ENCODE assay signal across 19 cellular contexts in the genomic region with DNA sequence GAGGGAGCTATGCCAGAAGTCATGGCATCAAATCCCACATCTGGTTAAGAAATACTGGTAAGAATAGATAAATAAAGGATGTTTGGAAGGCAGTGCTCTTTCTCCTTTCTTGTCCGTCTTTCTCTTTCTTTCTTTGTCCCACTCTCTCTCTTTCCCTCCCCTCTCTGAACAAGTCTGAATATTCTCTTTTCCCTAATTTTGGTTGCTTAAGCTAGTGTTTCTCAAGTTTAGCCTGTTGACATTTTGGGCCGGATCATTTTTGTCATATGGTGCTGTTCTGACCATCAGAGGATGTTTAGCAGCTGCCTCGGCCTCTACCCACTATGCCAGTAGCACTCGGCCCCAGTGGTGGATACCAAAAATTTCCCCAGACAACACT.
DNase-seq lines count a peak whose midpoint lies in the region; ATAC-seq, FAIRE-seq and TF ChIP-seq lines count a peak whose summit lies in the region.
"Had no signal": no experiment of that assay in that cellular context is flagged by ENCODE, and none has a peak within 500 bp of the region (broad histone marks: within the 10 kb centered on the region; RNA-seq: fewer than 3 reads in every experiment).

No MANE protein-coding gene starts in this region.

- TF ChIP-seq EP300 in transverse colon (IDR thresholded peaks at IDR 0.05; ENCODE audit: low read depth), result no peak

- no peak for TF ChIP-seq POLR2A in transverse colon (IDR thresholded peaks at IDR 0.05)

- no peaks in the 10 kb centered on the region; the same call in 1 of the 2 replicates for H4K20me1 ChIP-seq in GM23338 (replicated peaks; ENCODE audit: insufficient read depth)

- peaks cover 33% of the 10 kb centered on the region for H3K4me1 Mint-ChIP-seq in GM23338
- H3K4me1 Mint-ChIP-seq: activated naive CD4-positive, alpha-beta T cell treated with anti-CD3 and anti-CD28 coated beads, Interleukin-2, amount 50 U/mL, for 24 hours; stimulated activated naive CD8-positive, alpha-beta T cell treated with anti-CD3 and anti-CD28 coated beads, Interleukin-15, amount 100 ng/mL, for 72 hours had no signal

- H3K36me3 Mint-ChIP-seq in GM23338 (ENCODE audit: low read depth), result no peaks in the 10 kb centered on the region
- H3K36me3 Mint-ChIP-seq: activated naive CD4-positive, alpha-beta T cell treated with anti-CD3 and anti-CD28 coated beads, Interleukin-2, amount 50 U/mL, for 24 hours; naive B cell had no signal

- no peaks in the 10 kb centered on the region; the same call in 1 of the 2 replicates for H3K79me2 ChIP-seq in GM23338 (replicated peaks; ENCODE audit: insufficient read depth)

- intact Hi-C loops in Right ventricle myocardium inferior (cut with DNase I) (no loop called here), cardiac septum (cut with DNase I) (no loop called here), left ventricle myocardium superior (cut with micrococcal nuclease) (no loop called here), pancreas (cut with DNase I) (no loop called here), transverse colon (cut with DNase I; ENCODE audit: low total_unique reads) (no loop called here)

- H2AFZ ChIP-seq in GM23338, result no peak overlapping the region

- no peaks in the 10 kb centered on the region for H3K9me3 Mint-ChIP-seq in GM23338
- H3K9me3 Mint-ChIP-seq: activated naive CD4-positive, alpha-beta T cell treated with anti-CD3 and anti-CD28 coated beads, Interleukin-2, amount 50 U/mL, for 24 hours; activated T-helper 1 cell treated with anti-CD3 and anti-CD28 coated beads, Interleukin-12 subunit alpha, Interleukin-12 subunit beta, Interleukin-2, Interleukin-4 antibody, amounts not matched to agents 30 ng/mL and 10 ng/mL and 1 ng/mL, durations not matched to agents 14 hours and 24 hours and 36 hours; stimulated activated naive CD8-positive, alpha-beta T cell treated with anti-CD3 and anti-CD28 coated beads, Interleukin-15, amount 100 ng/mL, for 72 hours had no signal

- H3K4me3 ChIP-seq in pancreas (no peak overlapping the region), transverse colon (no peak overlapping the region), GM23338 (no peak overlapping the region)

- no peaks in the 10 kb centered on the region for H3K9me3 ChIP-seq in pancreas
- H3K9me3 ChIP-seq in transverse colon, result no peaks in the 10 kb centered on the region

- H3K36me3 ChIP-seq in pancreas, result no peaks in the 10 kb centered on the region
- H3K36me3 ChIP-seq in transverse colon, result no peaks in the 10 kb centered on the region
- no peaks in the 10 kb centered on the region for H3K36me3 ChIP-seq in GM23338 (ENCODE audit: insufficient read depth)

- in situ Hi-C loops in transverse colon (cut with MboI; ENCODE audit: low pct_ligation_motif_present in 1 of 4, low pct_unique_long_range_greater_than_20kb in 1 of 4, low sequenced_read_pairs in 3 of 4), result no loop called here

- FAIRE-seq in pancreas (lab: Jason Lieb, UNC), result no peak

- H3K27ac ChIP-seq in pancreas (no peak overlapping the region), transverse colon (peak overlapping the region; percentile 41 to 78 (median 62)), GM23338 (ENCODE audit: low read depth) (no peak overlapping the region)
- H3K27ac ChIP-seq: VCaP had no signal

- WGBS in pancreas, 2 donors, result 63 to 67% methylated on average over 4 of the region's 4 CpGs
- 35 to 48% methylated on average over 2 to 4 of the region's 4 CpGs for WGBS in transverse colon (ENCODE audit: low coverage in 1 of 2), 2 donors

- H3K4me3 Mint-ChIP-seq in GM23338, result no peak overlapping the region
- H3K4me3 Mint-ChIP-seq: activated naive CD4-positive, alpha-beta T cell treated with anti-CD3 and anti-CD28 coated beads, Interleukin-2, amount 50 U/mL, for 24 hours; activated T-helper 1 cell treated with anti-CD3 and anti-CD28 coated beads, Interleukin-12 subunit alpha, Interleukin-12 subunit beta, Interleukin-2, Interleukin-4 antibody, amounts not matched to agents 30 ng/mL and 10 ng/mL and 1 ng/mL, durations not matched to agents 14 hours and 24 hours and 36 hours; naive B cell; stimulated activated naive CD8-positive, alpha-beta T cell treated with anti-CD3 and anti-CD28 coated beads, Interleukin-15, amount 100 ng/mL, for 72 hours had no signal

- H3K27me3 Mint-ChIP-seq in GM23338 (ENCODE audit: insufficient read depth, low read depth, poor library complexity), result peaks cover 16% of the 10 kb centered on the region
- H3K27me3 Mint-ChIP-seq: stimulated activated naive CD8-positive, alpha-beta T cell treated with anti-CD3 and anti-CD28 coated beads, Interleukin-15, amount 100 ng/mL, for 72 hours had no signal

- H3K27ac Mint-ChIP-seq in GM23338, result no peak overlapping the region; the same call in 1 of the 2 replicates
- H3K27ac Mint-ChIP-seq: activated naive CD4-positive, alpha-beta T cell treated with anti-CD3 and anti-CD28 coated beads, Interleukin-2, amount 50 U/mL, for 24 hours; activated T-helper 1 cell treated with anti-CD3 and anti-CD28 coated beads, Interleukin-12 subunit alpha, Interleukin-12 subunit beta, Interleukin-2, Interleukin-4 antibody, amounts not matched to agents 30 ng/mL and 10 ng/mL and 1 ng/mL, durations not matched to agents 14 hours and 24 hours and 36 hours; naive B cell had no signal

- no peak overlapping the region for H3K4me2 ChIP-seq in GM23338

- no peaks in the 10 kb centered on the region for H3K9me2 ChIP-seq in GM23338 (ENCODE audit: insufficient read depth)

- no peaks in the 10 kb centered on the region for H3F3A ChIP-seq in GM23338 (replicated peaks; ENCODE audit: low read depth)

- ATAC-seq in Right ventricle myocardium inferior (peak; percentile 24), left ventricle myocardium superior (peak; percentile 21), pancreas (peak in 3 of 4 donors; percentile 9 to 19 (median 9)), GM23338 (no peak)
- ATAC-seq: stimulated activated naive CD8-positive, alpha-beta T cell treated with anti-CD3 and anti-CD28 coated beads, Interleukin-15, amount 100 ng/mL, for 72 hours had no signal

- no peak for DNase-seq in Right ventricle myocardium inferior (ENCODE audit: missing footprints)
- no peak for DNase-seq in cardiac septum (ENCODE audit: low spot score)
- no peak for DNase-seq in left ventricle myocardium superior
- DNase-seq in pancreas, result no peak
- DNase-seq in transverse colon, result no peak
- no peak for DNase-seq in GM23338 (ENCODE audit: low spot score)
- DNase-seq in NCI-H146 treated with DMSO at 0.1 percent for 48 hours (lab: John Stamatoyannopoulos, UW; ENCODE audit: unreplicated experiment), result no peak
- DNase-seq in NCI-H345 (lab: John Stamatoyannopoulos, UW), result no peak
- DNase-seq: 8988T; dermis blood vessel endothelial cell; DND-41; Karpas-422; naive B cell; NCI-H1694 treated with DMSO at 0.1 percent for 48 hours; stimulated activated CD4-positive, alpha-beta T cell treated with anti-CD3 and anti-CD28 coated beads, Interleukin-15, amount 100 ng/mL, for 24 hours; stimulated activated naive CD8-positive, alpha-beta T cell treated with anti-CD3 and anti-CD28 coated beads, Interleukin-15, amount 100 ng/mL, for 72 hours had no signal

- H3K27me3 ChIP-seq in pancreas (no peaks in the 10 kb centered on the region), transverse colon (no peaks in the 10 kb centered on the region), GM23338 (ENCODE audit: insufficient read depth) (no peaks in the 10 kb centered on the region)

- TF ChIP-seq CTCF in pancreas (IDR thresholded peaks at IDR 0.05) (no peak), transverse colon (IDR thresholded peaks at IDR 0.05) (no peak), GM23338 (conservative IDR thresholded peaks at IDR 0.05; ENCODE audit: low read depth in 2 of 2) (no peak)

- H3K4me1 ChIP-seq in pancreas (peaks cover 0 to 8% (median 0%) of the 10 kb centered on the region in 3 donors), transverse colon (peaks cover 9 to 48% (median 44%) of the 10 kb centered on the region in 4 donors), GM23338 (ENCODE audit: insufficient read depth) (no peaks in the 10 kb centered on the region; the same call in 1 of the 2 replicates)

TF ChIP-seq in GM23338, 12 proteins besides CTCF, POLR2A, EP300 and RAD21:
- TF ChIP-seq EZH2phosphoT487 (IDR thresholded peaks at IDR 0.05; ENCODE audit: unreplicated experiment) (no peak), EZH2 (IDR thresholded peaks at IDR 0.05; ENCODE audit: low read depth, unreplicated experiment) (no peak)

Comparison
In these comparisons a context has a peak if more than half of its experiments do, and no peak if none do; other contexts are left out.
1. H3K27ac ChIP-seq: peak in transverse colon (4 of 4); none in pancreas (0 of 4) and GM23338 (single experiment).